Comparison of ENCODE assay signal across 27 cellular contexts in genomic region chr22:20839837-20840645, GRCh38. TPM values are rescaled to one million over a fixed set of nuclear protein-coding genes. Genes with fewer than 3 reads are reported as not detected.
DNase-seq lines count a peak whose midpoint lies in the region; ATAC-seq and TF ChIP-seq lines count a peak whose summit lies in the region.
"Had no signal": no experiment of that assay in that cellular context is flagged by ENCODE, and none has a peak within 500 bp of the region (broad histone marks: within the 10 kb centered on the region; RNA-seq: fewer than 3 reads in every experiment).

No MANE protein-coding gene starts in this region.

- no peak for TF ChIP-seq CTCF in activated CD8-positive, alpha-beta T cell treated with anti-CD3 and anti-CD28 coated beads for 36 hours (IDR thresholded peaks at IDR 0.05)
- no peak for TF ChIP-seq CTCF in left lung (IDR thresholded peaks at IDR 0.05)

- H3K27me3 ChIP-seq in CD4-positive, CD25-positive, alpha-beta regulatory T cell (ENCODE audit: control insufficient read depth, insufficient read depth, low read length) = no peaks in the 10 kb centered on the region
- H3K27me3 ChIP-seq in CD4-positive, alpha-beta memory T cell (ENCODE audit: insufficient read depth, low read length) = no peaks in the 10 kb centered on the region
- H3K27me3 ChIP-seq in trophoblast cell (ENCODE audit: insufficient read depth, low read length) (no peaks in the 10 kb centered on the region), left lung (no peaks in the 10 kb centered on the region)
- H3K27me3 ChIP-seq: body of pancreas, heart left ventricle, thyroid gland had no signal

- H4K8ac ChIP-seq in trophoblast cell (ENCODE audit: low read depth, low read length) = no peak overlapping the region

- H2BK12ac ChIP-seq in trophoblast cell (ENCODE audit: low read length) = no peak overlapping the region

- no peak for ATAC-seq in CD4-positive, CD25-positive, alpha-beta regulatory T cell (ENCODE audit: low read depth in 2 of 2)
- ATAC-seq in activated CD8-positive, alpha-beta T cell treated with anti-CD3 and anti-CD28 coated beads for 36 hours = no peak
- ATAC-seq in left lung = no peak
- ATAC-seq: body of pancreas; heart left ventricle; Panc1; right cardiac atrium; stimulated activated naive CD8-positive, alpha-beta T cell treated with anti-CD3 and anti-CD28 coated beads, Interleukin-15, amount 100 ng/mL, for 72 hours had no signal

- H2AK5ac ChIP-seq in trophoblast cell (ENCODE audit: low read length) = no peak overlapping the region

- DNase-seq in CD4-positive, CD25-positive, alpha-beta regulatory T cell = no peak
- no peak for DNase-seq in CD4-positive, alpha-beta memory T cell
- no peak for DNase-seq in activated CD8-positive, alpha-beta T cell treated with anti-CD3 and anti-CD28 coated beads for 36 hours
- DNase-seq in mesenteric fat pad (ENCODE audit: low spot score) (peak; percentile 51), trophoblast cell (no peak), left lung (no peak)
- DNase-seq in activated CD8-positive, alpha-beta memory T cell treated with anti-CD3 and anti-CD28 coated beads for 24 hours = no peak
- DNase-seq: activated CD4-positive, CD25-positive, alpha-beta regulatory T cell treated with anti-CD3 and anti-CD28 coated beads, Interleukin-2, amount 50 U/mL, for 72 hours; body of pancreas; DMS153; heart left ventricle; Karpas-422; left colon; MV-4-11; NCI-H1694; NCI-H2171; NCI-H524 treated with DMSO at 0.1 percent for 48 hours; right cardiac atrium; SHP77 treated with DMSO at 0.1 percent for 48 hours; stimulated activated CD4-positive, alpha-beta T cell treated with anti-CD3 and anti-CD28 coated beads, Interleukin-12 subunit alpha, Interleukin-12 subunit beta, amount 100 ng/mL, for 4 hours; stimulated activated CD4-positive, alpha-beta T cell treated with anti-CD3 and anti-CD28 coated beads, Interleukin-4, amount 100 ng/mL, for 4 hours; stimulated activated naive CD8-positive, alpha-beta T cell treated with anti-CD3 and anti-CD28 coated beads, Interleukin-15, amount 100 ng/mL, for 72 hours; thyroid gland had no signal

- no peak overlapping the region for H3K4me2 ChIP-seq in trophoblast cell (ENCODE audit: low read length)

- H3K4me1 ChIP-seq in CD4-positive, CD25-positive, alpha-beta regulatory T cell (ENCODE audit: control insufficient read depth, insufficient read depth, low read length, poor library complexity, severe bottlenecking) = peaks cover 17% of the 10 kb centered on the region
- H3K4me1 ChIP-seq in CD4-positive, alpha-beta memory T cell (ENCODE audit: insufficient read depth, low read length) = peaks cover 40% of the 10 kb centered on the region
- H3K4me1 ChIP-seq in trophoblast cell (ENCODE audit: control insufficient read depth in 1 of 2, insufficient read depth in 2 of 2, low read length in 2 of 2) (peaks cover 5 to 19% of the 10 kb centered on the region in 2 experiments), left lung (peaks cover 0 to 7% of the 10 kb centered on the region in 2 donors)
- H3K4me1 ChIP-seq: parathyroid adenoma had no signal

- no peak overlapping the region for H3K4ac ChIP-seq in trophoblast cell (ENCODE audit: low read depth, low read length)

- H3K79me1 ChIP-seq in trophoblast cell (ENCODE audit: low read length) = no peaks in the 10 kb centered on the region

- WGBS in trophoblast cell (ENCODE audit: extremely low coverage, insufficient coverage, insufficient read length) = no CpG with 5 or more reads among the region's 3 CpGs

- H3K9me3 Mint-ChIP-seq in CD4-positive, CD25-positive, alpha-beta regulatory T cell = no peaks in the 10 kb centered on the region
- H3K9me3 Mint-ChIP-seq in CD4-positive, alpha-beta memory T cell = no peaks in the 10 kb centered on the region
- no peaks in the 10 kb centered on the region for H3K9me3 Mint-ChIP-seq in activated CD8-positive, alpha-beta T cell treated with anti-CD3 and anti-CD28 coated beads for 36 hours
- H3K9me3 Mint-ChIP-seq: mesothelial cell of epicardium; neural crest cell; stimulated activated naive CD8-positive, alpha-beta T cell treated with anti-CD3 and anti-CD28 coated beads, Interleukin-15, amount 100 ng/mL, for 72 hours had no signal

- H3K9ac ChIP-seq in trophoblast cell (ENCODE audit: low read length) = no peak overlapping the region
- H3K9ac ChIP-seq: parathyroid adenoma had no signal

- H3K27me3 Mint-ChIP-seq in CD4-positive, CD25-positive, alpha-beta regulatory T cell = no peaks in the 10 kb centered on the region
- H3K27me3 Mint-ChIP-seq in CD4-positive, alpha-beta memory T cell = no peaks in the 10 kb centered on the region
- no peaks in the 10 kb centered on the region for H3K27me3 Mint-ChIP-seq in activated CD8-positive, alpha-beta T cell treated with anti-CD3 and anti-CD28 coated beads for 36 hours
- H3K27me3 Mint-ChIP-seq: stimulated activated naive CD8-positive, alpha-beta T cell treated with anti-CD3 and anti-CD28 coated beads, Interleukin-15, amount 100 ng/mL, for 72 hours had no signal

- peaks cover 4% of the 10 kb centered on the region for H3K36me3 Mint-ChIP-seq in CD4-positive, CD25-positive, alpha-beta regulatory T cell
- H3K36me3 Mint-ChIP-seq in CD4-positive, alpha-beta memory T cell = peaks cover 0 to 2% of the 10 kb centered on the region in 2 donors
- no peaks in the 10 kb centered on the region for H3K36me3 Mint-ChIP-seq in activated CD8-positive, alpha-beta T cell treated with anti-CD3 and anti-CD28 coated beads for 36 hours (ENCODE audit: low read depth)
- H3K36me3 Mint-ChIP-seq: mesothelial cell of epicardium had no signal

- CTCF ChIA-PET in CD4-positive, alpha-beta memory T cell (lab: Charles Lee; ENCODE audit: partially characterized antibody) = no interaction called here
- CTCF ChIA-PET in activated CD8-positive, alpha-beta T cell treated with anti-CD3 and anti-CD28 coated beads for 36 hours (lab: Charles Lee) = no interaction called here

- no peak overlapping the region for H4K91ac ChIP-seq in trophoblast cell (ENCODE audit: low read depth, low read length)

- H3K27ac ChIP-seq in CD4-positive, CD25-positive, alpha-beta regulatory T cell (ENCODE audit: insufficient read depth, low read length, poor library complexity, severe bottlenecking) = no peak overlapping the region
- no peak overlapping the region for H3K27ac ChIP-seq in CD4-positive, alpha-beta memory T cell (ENCODE audit: low read depth, low read length)
- H3K27ac ChIP-seq in trophoblast cell (ENCODE audit: low read depth, low read length) (no peak overlapping the region), left lung (no peak overlapping the region)
- H3K27ac ChIP-seq: body of pancreas, heart left ventricle, parathyroid adenoma, thyroid gland had no signal

- H3K79me2 ChIP-seq in trophoblast cell (ENCODE audit: control insufficient read depth, insufficient read depth, low read length, poor library complexity) = no peaks in the 10 kb centered on the region

- H3K4me3 ChIP-seq in CD4-positive, CD25-positive, alpha-beta regulatory T cell (ENCODE audit: low read depth, low read length) = no peak overlapping the region
- H3K4me3 ChIP-seq in CD4-positive, alpha-beta memory T cell (ENCODE audit: low read length in 2 of 2) = no peak overlapping the region
- no peak overlapping the region for H3K4me3 ChIP-seq in trophoblast cell (ENCODE audit: low read depth, low read length)
- no peak overlapping the region for H3K4me3 ChIP-seq in left lung
- H3K4me3 ChIP-seq: body of pancreas, heart left ventricle, thyroid gland had no signal

- H2AFZ ChIP-seq in trophoblast cell (ENCODE audit: insufficient read depth, low read length, poor library complexity) = no peak overlapping the region
- H2AFZ ChIP-seq: parathyroid adenoma had no signal

- no peak overlapping the region for H2BK120ac ChIP-seq in trophoblast cell (ENCODE audit: insufficient read depth, low read length, poor library complexity)

- no peak overlapping the region for H2BK5ac ChIP-seq in trophoblast cell (ENCODE audit: low read depth, low read length, poor library complexity)

- H3K9me3 ChIP-seq in CD4-positive, CD25-positive, alpha-beta regulatory T cell (ENCODE audit: control insufficient read depth in 2 of 2, low read length in 2 of 2) = no peaks in the 10 kb centered on the region
- H3K9me3 ChIP-seq in CD4-positive, alpha-beta memory T cell (ENCODE audit: control insufficient read depth in 1 of 2, low read length in 2 of 2) = no peaks in the 10 kb centered on the region
- no peaks in the 10 kb centered on the region for H3K9me3 ChIP-seq in trophoblast cell (ENCODE audit: insufficient read depth, low read depth, low read length)
- no peaks in the 10 kb centered on the region for H3K9me3 ChIP-seq in left lung
- H3K9me3 ChIP-seq: body of pancreas, heart left ventricle, thyroid gland had no signal

- peaks cover 32 to 62% (median 47%) of the 10 kb centered on the region in 4 donors for H3K4me1 Mint-ChIP-seq in CD4-positive, CD25-positive, alpha-beta regulatory T cell
- peaks cover 37 to 56% (median 46%) of the 10 kb centered on the region in 4 donors for H3K4me1 Mint-ChIP-seq in CD4-positive, alpha-beta memory T cell
- H3K4me1 Mint-ChIP-seq in activated CD8-positive, alpha-beta T cell treated with anti-CD3 and anti-CD28 coated beads for 36 hours (ENCODE audit: low read depth) = peaks cover 50% of the 10 kb centered on the region

- no peak overlapping the region for H3K23ac ChIP-seq in trophoblast cell (ENCODE audit: low read length)

- no peak overlapping the region for H4K12ac ChIP-seq in trophoblast cell (ENCODE audit: low read depth, low read length)

- POLR2A ChIA-PET in CD4-positive, alpha-beta memory T cell (lab: Charles Lee; ENCODE audit: partially characterized antibody) = no interaction called here
- POLR2A ChIA-PET in activated CD8-positive, alpha-beta T cell treated with anti-CD3 and anti-CD28 coated beads for 36 hours (lab: Charles Lee) = interaction anchor here (1.3 kb wide), 1 partner anchor 11 kb away, joined by 3 read pairs; no protein-coding TSS in a partner anchor

- peak overlapping the region in 1 of 4 donors; percentile 44 for H3K4me3 Mint-ChIP-seq in CD4-positive, CD25-positive, alpha-beta regulatory T cell
- H3K4me3 Mint-ChIP-seq in CD4-positive, alpha-beta memory T cell = peak overlapping the region in 1 of 8 donors; percentile 22
- no peak overlapping the region for H3K4me3 Mint-ChIP-seq in activated CD8-positive, alpha-beta T cell treated with anti-CD3 and anti-CD28 coated beads for 36 hours
- H3K4me3 Mint-ChIP-seq: mesothelial cell of epicardium; neural crest cell; stimulated activated naive CD8-positive, alpha-beta T cell treated with anti-CD3 and anti-CD28 coated beads, Interleukin-15, amount 100 ng/mL, for 72 hours had no signal

- H3K18ac ChIP-seq in trophoblast cell (ENCODE audit: low read length) = no peak overlapping the region

- intact Hi-C loops in CD4-positive, alpha-beta memory T cell (cut with micrococcal nuclease) = no loop called here
- intact Hi-C loops in activated CD8-positive, alpha-beta T cell treated with anti-CD3 and anti-CD28 coated beads for 36 hours (cut with micrococcal nuclease) = no loop called here
- intact Hi-C loops in left lung (cut with DNase I) = no loop called here

- H3K36me3 ChIP-seq in CD4-positive, CD25-positive, alpha-beta regulatory T cell (ENCODE audit: control insufficient read depth, insufficient read depth, low read length) = no peaks in the 10 kb centered on the region
- peaks cover 3% of the 10 kb centered on the region for H3K36me3 ChIP-seq in CD4-positive, alpha-beta memory T cell (ENCODE audit: insufficient read depth, low read length)
- H3K36me3 ChIP-seq in trophoblast cell (ENCODE audit: control insufficient read depth in 1 of 2, insufficient read depth in 2 of 2, low read length in 2 of 2) (no peaks in the 10 kb centered on the region), left lung (peaks cover 0 to under 1% of the 10 kb centered on the region in 2 donors)
- H3K36me3 ChIP-seq: thyroid gland had no signal

- no peak overlapping the region for H3K14ac ChIP-seq in trophoblast cell (ENCODE audit: low read length)

- H3K27ac Mint-ChIP-seq in CD4-positive, CD25-positive, alpha-beta regulatory T cell = peak overlapping the region in 2 of 3 donors; percentile 79 to 87
- H3K27ac Mint-ChIP-seq in CD4-positive, alpha-beta memory T cell = peak overlapping the region in 5 of 7 donors; percentile 3 to 87 (median 59)
- peak overlapping the region; percentile 41 for H3K27ac Mint-ChIP-seq in activated CD8-positive, alpha-beta T cell treated with anti-CD3 and anti-CD28 coated beads for 36 hours
- H3K27ac Mint-ChIP-seq: mesothelial cell of epicardium had no signal

RNA-seq across cellular contexts. Expression of gene PI4KA, which starts 18.6 kb away (rescaled TPM):
- 182 TPM for total RNA-seq in CD4-positive, CD25-positive, alpha-beta regulatory T cell
- 10 to 100 TPM; 38.9 to 47.0 (median 41.9) TPM for polyA plus RNA-seq in CD4-positive, CD25-positive, alpha-beta regulatory T cell
- total RNA-seq in CD4-positive, alpha-beta memory T cell = 100 to 1,000 TPM; 142 to 145 TPM
- 10 to 100 TPM; 31.5 to 78.5 TPM for polyA plus RNA-seq in CD4-positive, alpha-beta memory T cell
- total RNA-seq in activated CD8-positive, alpha-beta T cell treated with anti-CD3 and anti-CD28 coated beads for 36 hours = 10 to 100 TPM; 63.9 to 64.1 TPM
- total RNA-seq in mesenteric fat pad (79.1 TPM), left lung (100 to 1,000 TPM in 1 of 2 donors, 10 to 100 TPM in 1; 86.7 to 108 TPM)
- polyA plus RNA-seq in trophoblast cell (2013) = 29.7 and 32.4 TPM in 2 replicates

RNA-seq across cellular contexts. Expression of gene SNAP29, which starts 18.8 kb away (rescaled TPM):
- 23.1 TPM for total RNA-seq in CD4-positive, CD25-positive, alpha-beta regulatory T cell
- polyA plus RNA-seq in CD4-positive, CD25-positive, alpha-beta regulatory T cell = 10 to 100 TPM; 20.1 to 34.0 (median 25.4) TPM
- 10 to 100 TPM; 24.4 to 26.1 TPM for total RNA-seq in CD4-positive, alpha-beta memory T cell
- 10 to 100 TPM; 18.8 to 27.8 TPM for polyA plus RNA-seq in CD4-positive, alpha-beta memory T cell
- total RNA-seq in activated CD8-positive, alpha-beta T cell treated with anti-CD3 and anti-CD28 coated beads for 36 hours = 10 to 100 TPM; 20.0 to 22.6 TPM
- total RNA-seq in mesenteric fat pad (30.8 TPM), left lung (10 to 100 TPM; 26.7 to 28.7 TPM)
- 42.7 and 45.7 TPM in 2 replicates for polyA plus RNA-seq in trophoblast cell (2013)
